Comparison of ENCODE assay signal across 1 cellular context in genomic region chr19:2747349-2747748, GRCh38.
TF ChIP-seq lines count a peak whose summit lies in the region.

No MANE protein-coding gene starts in this region.

TF ChIP-seq in GM12878, 131 proteins besides CTCF, POLR2A, EP300 and RAD21:
- TF ChIP-seq RCOR1 (conservative IDR thresholded peaks at IDR 0.05; ENCODE audit: low read depth, low read length) (no peak), ETV6 (conservative IDR thresholded peaks at IDR 0.05 in 1 of 2, IDR thresholded peaks at IDR 0.05 in 1 of 2; ENCODE audit: borderline replicate concordance in 1 of 2, low read depth in 1 of 2) (no peak), MYC (IDR thresholded peaks at IDR 0.05; ENCODE audit: insufficient read depth, insufficient read length, insufficient replicate concordance, low read length, severe bottlenecking) (no peak), TCF7 (IDR thresholded peaks at IDR 0.05; ENCODE audit: borderline replicate concordance) (no peak), MEF2B (IDR thresholded peaks at IDR 0.05; ENCODE audit: partially characterized antibody, poor library complexity, severe bottlenecking) (peak; percentile 62), ZBTB40 (IDR thresholded peaks at IDR 0.05; ENCODE audit: borderline replicate concordance) (peak; percentile 86), POLR2AphosphoS2 (IDR thresholded peaks at IDR 0.05; ENCODE audit: low read depth, low read length) (no peak), MEF2A (IDR thresholded peaks at IDR 0.05; ENCODE audit: insufficient read depth, low read depth, low read length) (peak; percentile 78; the same call in 1 of the 2 replicates), BHLHE40 (IDR thresholded peaks at IDR 0.05; ENCODE audit: borderline replicate concordance in 1 of 2, low read depth in 2 of 2, low read length in 1 of 2) (no peak), PAX8 (IDR thresholded peaks at IDR 0.05) (no peak), RUNX3 (IDR thresholded peaks at IDR 0.05; ENCODE audit: low read length) (peak; percentile 33; the same call in 1 of the 2 replicates), TBL1XR1 (IDR thresholded peaks at IDR 0.05; ENCODE audit: low read depth, low read length) (peak; percentile 39; the same call in 1 of the 2 replicates), TCF12 (IDR thresholded peaks at IDR 0.05; ENCODE audit: low read depth, low read length) (no peak)
TF ChIP-seq in GM12878: peak in this region for 5.
